In genomic region chr17:74442670-74443515, GRCh38 we compare ENCODE assay signal across 8 cellular contexts. TPM values are rescaled to one million over a fixed set of nuclear protein-coding genes. Genes with fewer than 3 reads are reported as not detected.
DNase-seq lines count a peak whose midpoint lies in the region; FAIRE-seq and TF ChIP-seq lines count a peak whose summit lies in the region.

No MANE protein-coding gene starts in this region.

- no peaks in the 10 kb centered on the region for H3K9me3 ChIP-seq in GM23248 (ENCODE audit: low read depth)
- peaks cover 0 to 19% (median 13%) of the 10 kb centered on the region in 8 donors for H3K9me3 ChIP-seq in spleen

- DNase-seq in DMS53 treated with DMSO at 0.1 percent for 48 hours (lab: John Stamatoyannopoulos, UW; ENCODE audit: unreplicated experiment) (peak; percentile 82), GM23248 (peak; percentile 25), NCI-H187 treated with DMSO at 0.1 percent for 48 hours (lab: John Stamatoyannopoulos, UW) (peak; percentile 38), anterior cingulate cortex (lab: John Stamatoyannopoulos, UW) (peak in 50 of 58 donors; percentile 29 to 86 (median 60)), inferior parietal cortex (ENCODE audit: extremely low spot score) (peak; percentile 58), spleen (peak; percentile 92), HTR-8/SVneo (ENCODE audit: insufficient read length, low spot score) (no peak)
- no peak for DNase-seq in stimulated activated CD4-positive, alpha-beta T cell treated with anti-CD3 and anti-CD28 coated beads, Interleukin-4, amount 100 ng/mL, for 1 hour

- no peak overlapping the region for H3K4me2 ChIP-seq in GM23248 (ENCODE audit: unreplicated experiment)

- TF ChIP-seq CTCF in spleen (IDR thresholded peaks at IDR 0.05 in 8 of 11, conservative IDR thresholded peaks at IDR 0.05 in 3 of 11): peak in 2 of 11 experiments; percentile 10 to 17

- peak in 1 of 3 donors; percentile 76 for TF ChIP-seq POLR2A in spleen (IDR thresholded peaks at IDR 0.05)

- no peaks in the 10 kb centered on the region for H3F3A ChIP-seq in GM23248 (ENCODE audit: insufficient read depth)

- FAIRE-seq in HTR-8/SVneo (lab: Jason Lieb, UNC): no peak

- in situ Hi-C loops in GM23248 (cut with MboI): no loop called here

- H3K4me3 ChIP-seq in GM23248: no peak overlapping the region
- H3K4me3 ChIP-seq in spleen: peak overlapping the region in 6 of 8 donors; percentile 12 to 56 (median 14)

- intact Hi-C loops in spleen (cut with DNase I; ENCODE audit: low total_unique reads): no loop called here

- H3K9me2 ChIP-seq in GM23248 (ENCODE audit: insufficient read depth): no peaks in the 10 kb centered on the region

- no peak overlapping the region for H3K9ac ChIP-seq in GM23248

- H3K4me1 ChIP-seq in GM23248 (ENCODE audit: insufficient read depth) (no peaks in the 10 kb centered on the region), spleen (peaks cover 27 to 76% (median 59%) of the 10 kb centered on the region in 6 donors)

- H3K27ac ChIP-seq in GM23248 (no peak overlapping the region), spleen (peak overlapping the region; percentile 87 to 92 (median 90))

- H3K27me3 ChIP-seq in GM23248 (replicated peaks; ENCODE audit: insufficient read depth): peaks cover 4% of the 10 kb centered on the region; the same call in 1 of the 2 replicates
- no peaks in the 10 kb centered on the region for H3K27me3 ChIP-seq in spleen (replicated peaks in 1 of 7)

- H4K20me1 ChIP-seq in GM23248 (ENCODE audit: insufficient read depth): no peaks in the 10 kb centered on the region

- peak overlapping the region; percentile 56; the same call in 1 of the 2 replicates for H2AFZ ChIP-seq in GM23248

- H3K79me2 ChIP-seq in GM23248 (ENCODE audit: insufficient read depth): no peaks in the 10 kb centered on the region

- WGBS in GM23248 (ENCODE audit: low coverage in 1 of 2, low lambda C conversion rate in 2 of 2, missing lambda C conversion rate in 2 of 2), 2 experiments: 28 to 32% methylated on average over 25 to 28 of the region's 28 CpGs
- WGBS in spleen, 5 donors: 5 to 19% (median 12%) methylated on average over 19 to 28 of the region's 28 CpGs

- H3K36me3 ChIP-seq in GM23248 (ENCODE audit: low read depth) (no peaks in the 10 kb centered on the region), spleen (peaks cover 0 to 12% (median 2%) of the 10 kb centered on the region in 6 donors)

RNA-seq across cellular contexts. Expression of gene GPRC5C, which starts 11.0 kb away (rescaled TPM):
- total RNA-seq in GM23248 (2014; rRNA removed; shearing (Covaris generic)): 0.25 and 2.7 TPM in 2 replicates
- 0.95 and 1.6 TPM in 2 replicates for polyA plus RNA-seq in GM23248 (2016; fragmentation: Nextera tagmentation; extraction: Ambion mirVana)
- 10 to 100 TPM; 24.1 to 70.0 (median 36.6) TPM for total RNA-seq in spleen
- 10 to 100 TPM; 11.0 to 19.7 (median 18.9) TPM for polyA plus RNA-seq in spleen

RNA-seq across cellular contexts. Expression of gene CD300A, which starts 23.5 kb away (rescaled TPM):
- total RNA-seq in GM23248 (2014; rRNA removed; shearing (Covaris generic)): not detected in 2 replicates
- polyA plus RNA-seq in GM23248 (2016; fragmentation: Nextera tagmentation; extraction: Ambion mirVana) (not detected in 2 replicates), spleen (10 to 100 TPM; 34.2 to 93.3 (median 76.1) TPM)
- total RNA-seq in spleen: 100 to 1,000 TPM in 6 of 7 donors, 10 to 100 TPM in 1; 95.6 to 142 (median 111) TPM

Comparison
In these comparisons a context has a peak if more than half of its experiments do, and no peak if none do; other contexts are left out.
1. DNase-seq: peak in DMS53 treated with DMSO at 0.1 percent for 48 hours (single experiment), GM23248 (single experiment), NCI-H187 treated with DMSO at 0.1 percent for 48 hours (single experiment), anterior cingulate cortex (50 of 58), inferior parietal cortex (single experiment) and spleen (single experiment); none in HTR-8/SVneo (single experiment) and stimulated activated CD4-positive, alpha-beta T cell treated with anti-CD3 and anti-CD28 coated beads, Interleukin-4, amount 100 ng/mL, for 1 hour (single experiment).
2. RNA of gene CD300A, which starts 23.5 kb away (total RNA-seq): 95.6 to 142 TPM in spleen; not detected in GM23248; every median in the first group is over 10 times any median in the second.